Comparison of ENCODE assay signal across 1 cellular context in genomic region chr17:12296120-12296727, GRCh38.
TF ChIP-seq lines count a peak whose summit lies in the region.

No MANE protein-coding gene starts in this region.

TF ChIP-seq in IMR-90, 13 proteins besides CTCF, POLR2A, EP300 and RAD21 (continued from another document):
- TF ChIP-seq RCOR1 (IDR thresholded peaks at IDR 0.05; ENCODE audit: insufficient replicate concordance, low read length) (no peak), FOS (IDR thresholded peaks at IDR 0.05; ENCODE audit: low read depth, low read length) (no peak), MAFK (IDR thresholded peaks at IDR 0.05; ENCODE audit: low read depth, low read length) (no peak), CEBPB (IDR thresholded peaks at IDR 0.05; ENCODE audit: low read depth, low read length) (no peak), MAZ (IDR thresholded peaks at IDR 0.05; ENCODE audit: borderline replicate concordance, low read depth, low read length) (no peak), BHLHE40 (IDR thresholded peaks at IDR 0.05; ENCODE audit: low read depth, low read length) (no peak), CHD1 (IDR thresholded peaks at IDR 0.05; ENCODE audit: low read depth, low read length) (no peak)
